ENCODE assay signal across 1 cellular context in genomic region chr22:23787600-23787896, GRCh38.
TF ChIP-seq lines count a peak whose summit lies in the region.

No MANE protein-coding gene starts in this region.

TF ChIP-seq in SK-N-SH, 30 proteins besides CTCF, POLR2A, EP300 and RAD21 (continued from another document):
- TF ChIP-seq, protein P1, sequence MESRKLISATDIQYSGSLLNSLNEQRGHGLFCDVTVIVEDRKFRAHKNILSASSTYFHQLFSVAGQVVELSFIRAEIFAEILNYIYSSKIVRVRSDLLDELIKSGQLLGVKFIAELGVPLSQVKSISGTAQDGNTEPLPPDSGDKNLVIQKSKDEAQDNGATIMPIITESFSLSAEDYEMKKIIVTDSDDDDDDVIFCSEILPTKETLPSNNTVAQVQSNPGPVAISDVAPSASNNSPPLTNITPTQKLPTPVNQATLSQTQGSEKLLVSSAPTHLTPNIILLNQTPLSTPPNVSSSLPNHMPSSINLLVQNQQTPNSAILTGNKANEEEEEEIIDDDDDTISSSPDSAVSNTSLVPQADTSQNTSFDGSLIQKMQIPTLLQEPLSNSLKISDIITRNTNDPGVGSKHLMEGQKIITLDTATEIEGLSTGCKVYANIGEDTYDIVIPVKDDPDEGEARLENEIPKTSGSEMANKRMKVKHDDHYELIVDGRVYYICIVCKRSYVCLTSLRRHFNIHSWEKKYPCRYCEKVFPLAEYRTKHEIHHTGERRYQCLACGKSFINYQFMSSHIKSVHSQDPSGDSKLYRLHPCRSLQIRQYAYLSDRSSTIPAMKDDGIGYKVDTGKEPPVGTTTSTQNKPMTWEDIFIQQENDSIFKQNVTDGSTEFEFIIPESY (IDR thresholded peaks at IDR 0.05; ENCODE audit: borderline replicate concordance, low read depth), result no peak
- TF ChIP-seq YY1 (IDR thresholded peaks at IDR 0.05; ENCODE audit: low read depth) (no peak), TAF1 (IDR thresholded peaks at IDR 0.05; ENCODE audit: borderline replicate concordance, low read depth, low read length) (peak; percentile 7; the same call in 1 of the 2 replicates), FOSL2 (IDR thresholded peaks at IDR 0.05; ENCODE audit: borderline replicate concordance, low read depth) (no peak), SIN3A (IDR thresholded peaks at IDR 0.05; ENCODE audit: borderline replicate concordance, low read depth, low read length) (no peak)
TF ChIP-seq in SK-N-SH: peak in this region for 1.
